ENCODE assay signal across 27 cellular contexts in the genomic region with DNA sequence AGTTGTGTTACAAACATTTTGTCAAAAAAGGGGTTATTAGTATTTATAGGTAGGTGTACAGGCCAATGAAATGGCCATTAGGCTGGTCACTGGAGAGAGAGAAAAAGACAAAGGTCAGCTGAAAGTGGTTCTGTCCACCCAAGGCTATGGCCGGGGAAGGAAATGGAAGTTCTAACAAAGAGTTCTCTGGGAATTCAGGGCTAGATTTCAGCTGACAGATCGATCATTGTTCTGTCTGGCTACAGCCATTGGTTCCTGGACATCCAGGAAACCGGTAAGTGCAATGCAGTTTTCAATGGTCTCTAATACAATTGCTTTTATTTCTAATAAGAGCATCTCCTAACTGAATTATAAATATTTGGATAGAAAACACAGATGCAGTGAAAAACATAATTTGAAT.
"Had no signal": no experiment of that assay in that cellular context is flagged by ENCODE, and none has a peak within 500 bp of the region (broad histone marks: within the 10 kb centered on the region; RNA-seq: fewer than 3 reads in every experiment).

No MANE protein-coding gene starts in this region.

- H3K27me3 ChIP-seq: colonic mucosa, dorsolateral prefrontal cortex, left lung, upper lobe of left lung, vagina had no signal

- H3K9ac ChIP-seq: parathyroid adenoma had no signal

- H3K9me3 ChIP-seq: colonic mucosa, left lung, psoas muscle, upper lobe of left lung, vagina had no signal

- FAIRE-seq: bronchial epithelial cell, islet of Langerhans, TTC549 had no signal

- ATAC-seq: left lung, psoas muscle had no signal

- H3K4me1 ChIP-seq: colonic mucosa, parathyroid adenoma had no signal

- H3K9me3 Mint-ChIP-seq: activated CD4-positive, alpha-beta memory T cell treated with anti-CD3 and anti-CD28 coated beads for 36 hours; naive B cell; T-helper 1 cell treated with Interleukin-12 subunit alpha and Interleukin-12 subunit beta and Interleukin-4 antibody, amounts not matched to agents 30 μg/mL and 1 μg/mL, for 36 hours had no signal

- DNase-seq: activated CD4-positive, alpha-beta memory T cell treated with anti-CD3 and anti-CD28 coated beads for 36 hours; activated CD4-positive, alpha-beta T cell treated with anti-CD3 and anti-CD28 coated beads for 48 hours; activated CD8-positive, alpha-beta memory T cell treated with anti-CD3 and anti-CD28 coated beads, Interleukin-2, amount 50 U/mL, for 48 hours; activated naive CD4-positive, alpha-beta T cell treated with Interleukin-2 at 50 U/mL for 16 hours; activated T-cell treated with anti-CD3 and anti-CD28 coated beads, Interleukin-2, amount 50 U/mL, for 48 hours; anterior cingulate cortex; colonic mucosa; dorsolateral prefrontal cortex; effector memory CD4-positive, alpha-beta T cell; left lung; mammary epithelial cell; naive B cell; nucleus accumbens; psoas muscle; stimulated activated CD4-positive, alpha-beta T cell treated with anti-CD3 and anti-CD28 coated beads, Interleukin-2, amount 100 ng/mL, for 48 hours; stimulated activated naive CD4-positive, alpha-beta T cell treated with Interleukin-2 at 50 U/mL for 16 hours; SW 1271; T-helper 9 cell; upper lobe of left lung had no signal

- H3K27me3 Mint-ChIP-seq: activated CD4-positive, alpha-beta memory T cell treated with anti-CD3 and anti-CD28 coated beads for 36 hours; activated naive CD8-positive, alpha-beta T cell; naive B cell had no signal

- H3K4me3 ChIP-seq: colonic mucosa, dorsolateral prefrontal cortex, left lung, psoas muscle, upper lobe of left lung, vagina had no signal

- H3K27ac Mint-ChIP-seq: activated CD4-positive, alpha-beta memory T cell treated with anti-CD3 and anti-CD28 coated beads for 36 hours; activated naive CD8-positive, alpha-beta T cell; T-helper 1 cell treated with Interleukin-12 subunit alpha and Interleukin-12 subunit beta and Interleukin-4 antibody, amounts not matched to agents 30 μg/mL and 1 μg/mL, for 36 hours had no signal

- H3K4me3 Mint-ChIP-seq: activated CD4-positive, alpha-beta memory T cell treated with anti-CD3 and anti-CD28 coated beads for 36 hours; activated naive CD8-positive, alpha-beta T cell; T-helper 1 cell treated with Interleukin-12 subunit alpha and Interleukin-12 subunit beta and Interleukin-4 antibody, amounts not matched to agents 30 μg/mL and 1 μg/mL, for 36 hours had no signal

- H2AFZ ChIP-seq: parathyroid adenoma had no signal

- H3K27ac ChIP-seq: colonic mucosa, parathyroid adenoma, psoas muscle, upper lobe of left lung, vagina, VCaP had no signal

- H3K36me3 ChIP-seq: colonic mucosa, vagina had no signal
